In genomic region chr10:126218174-126218573, GRCh38 we compare ENCODE assay signal across 2 cellular contexts.
TF ChIP-seq lines count a peak whose summit lies in the region.

No MANE protein-coding gene starts in this region.

TF ChIP-seq in HEK293, 187 proteins besides CTCF, POLR2A, EP300 and RAD21 (continued from another document):
- peak; percentile 54; the same call in 1 of the 2 replicates for TF ChIP-seq ZNF580 (tag by site-specific recombination; IDR thresholded peaks at IDR 0.05)

TF ChIP-seq in H1, 55 proteins besides CTCF, POLR2A, EP300 and RAD21 (continued from another document):
- TF ChIP-seq SP1 (IDR thresholded peaks at IDR 0.05; ENCODE audit: low read depth, low read length) (no peak), RFX5 (IDR thresholded peaks at IDR 0.05; ENCODE audit: borderline replicate concordance, low read depth, low read length) (no peak), BRCA1 (IDR thresholded peaks at IDR 0.05; ENCODE audit: low read depth, low read length) (no peak), POLR2AphosphoS5 (IDR thresholded peaks at IDR 0.05; ENCODE audit: low read depth, low read length) (no peak), ATF2 (IDR thresholded peaks at IDR 0.05; ENCODE audit: low read length) (no peak), TAF7 (optimal IDR thresholded peaks at IDR 0.05; ENCODE audit: borderline replicate concordance, low read depth, low read length) (no peak), BCL11A (IDR thresholded peaks at IDR 0.05; ENCODE audit: low read depth in 2 of 2, low read length in 2 of 2) (no peak), ATF3 (IDR thresholded peaks at IDR 0.05; ENCODE audit: insufficient read depth, low read depth, low read length) (no peak), RBBP5 (IDR thresholded peaks at IDR 0.05; ENCODE audit: borderline replicate concordance, low read depth, low read length) (no peak), MAFK (IDR thresholded peaks at IDR 0.05; ENCODE audit: low read depth, low read length) (no peak), NRF1 (IDR thresholded peaks at IDR 0.05; ENCODE audit: low read depth, low read length) (no peak), SUZ12 (IDR thresholded peaks at IDR 0.05; ENCODE audit: low read length) (no peak), SRF (IDR thresholded peaks at IDR 0.05; ENCODE audit: low read depth, low read length) (no peak), SIX5 (IDR thresholded peaks at IDR 0.05; ENCODE audit: low read depth, low read length) (no peak)
